ENCODE assay signal across 15 cellular contexts in genomic region chr9:106784076-106784475, GRCh38.
"Had no signal": no experiment of that assay in that cellular context is flagged by ENCODE, and none has a peak within 500 bp of the region (broad histone marks: within the 10 kb centered on the region; RNA-seq: fewer than 3 reads in every experiment).

No MANE protein-coding gene starts in this region.

- H3K4me3 Mint-ChIP-seq: activated naive CD4-positive, alpha-beta T cell treated with anti-CD3 and anti-CD28 coated beads, Interleukin-2, amount 50 U/mL, for 24 hours; activated T-cell treated with anti-CD3 and anti-CD28 coated beads, Interleukin-2, amount 50 U/mL, for 24 hours; naive B cell; stimulated activated memory B cell treated with anti-CD40 and anti-IgM and Interleukin-4, amounts not matched to agents 10 μg/mL and 1 μg/mL and 100 μg/mL, for 72 hours; T-helper 2 cell treated with Interferon-gamma antibody and Interleukin-4, amounts not matched to agents 5 μg/mL and 100 μg/mL, for 36 hours had no signal

- H3K27ac Mint-ChIP-seq: activated naive CD4-positive, alpha-beta T cell treated with anti-CD3 and anti-CD28 coated beads, Interleukin-2, amount 50 U/mL, for 24 hours; activated T-cell treated with anti-CD3 and anti-CD28 coated beads, Interleukin-2, amount 50 U/mL, for 24 hours; stimulated activated memory B cell treated with anti-CD40 and anti-IgM and Interleukin-4, amounts not matched to agents 10 μg/mL and 1 μg/mL and 100 μg/mL, for 72 hours; T-helper 2 cell treated with Interferon-gamma antibody and Interleukin-4, amounts not matched to agents 5 μg/mL and 100 μg/mL, for 36 hours had no signal

- H3K27me3 Mint-ChIP-seq: activated naive CD4-positive, alpha-beta T cell treated with anti-CD3 and anti-CD28 coated beads, Interleukin-2, amount 50 U/mL, for 24 hours; activated T-cell treated with anti-CD3 and anti-CD28 coated beads, Interleukin-2, amount 50 U/mL, for 24 hours; naive B cell; stimulated activated memory B cell treated with anti-CD40 and anti-IgM and Interleukin-4, amounts not matched to agents 10 μg/mL and 1 μg/mL and 100 μg/mL, for 72 hours had no signal

- H3K4me3 ChIP-seq: gastroesophageal sphincter, spleen, tibial nerve had no signal

- H3K9me3 Mint-ChIP-seq: stimulated activated memory B cell treated with anti-CD40 and anti-IgM and Interleukin-4, amounts not matched to agents 10 μg/mL and 1 μg/mL and 100 μg/mL, for 72 hours; T-helper 2 cell treated with Interferon-gamma antibody and Interleukin-4, amounts not matched to agents 5 μg/mL and 100 μg/mL, for 36 hours had no signal

- H3K4me1 Mint-ChIP-seq: activated naive CD4-positive, alpha-beta T cell treated with anti-CD3 and anti-CD28 coated beads, Interleukin-2, amount 50 U/mL, for 24 hours; naive B cell; stimulated activated memory B cell treated with anti-CD40 and anti-IgM and Interleukin-4, amounts not matched to agents 10 μg/mL and 1 μg/mL and 100 μg/mL, for 72 hours had no signal

- H3K36me3 Mint-ChIP-seq: activated naive CD4-positive, alpha-beta T cell treated with anti-CD3 and anti-CD28 coated beads, Interleukin-2, amount 50 U/mL, for 24 hours; naive B cell; stimulated activated memory B cell treated with anti-CD40 and anti-IgM and Interleukin-4, amounts not matched to agents 10 μg/mL and 1 μg/mL and 100 μg/mL, for 72 hours had no signal

- ATAC-seq: gastroesophageal sphincter; right cardiac atrium; stimulated activated memory B cell treated with anti-CD40 and anti-IgM and Interleukin-4, amounts not matched to agents 10 μg/mL and 1 μg/mL and 100 μg/mL, for 72 hours had no signal

- DNase-seq: activated CD4-positive, alpha-beta T cell treated with anti-CD3 and anti-CD28 coated beads, Interleukin-2, amount 50 U/mL, for 4 hours; activated CD4-positive, CD25-positive, alpha-beta regulatory T cell treated with anti-CD3 and anti-CD28 coated beads, Interleukin-2, amount 50 U/mL, for 72 hours; activated effector memory CD4-positive, alpha-beta T cell treated with Interleukin-2 at 50 U/mL for 16 hours; activated T-cell treated with anti-CD3 and anti-CD28 coated beads, Interleukin-2, amount 50 U/mL, for 24 hours; amygdala; kidney; naive B cell; right cardiac atrium; spleen; stimulated activated CD4-positive, alpha-beta T cell treated with anti-CD3 and anti-CD28 coated beads, Interleukin-1b, Interleukin-23, amount 100 ng/mL, for 48 hours had no signal
